Comparison of ENCODE assay signal across 20 cellular contexts in the genomic region with DNA sequence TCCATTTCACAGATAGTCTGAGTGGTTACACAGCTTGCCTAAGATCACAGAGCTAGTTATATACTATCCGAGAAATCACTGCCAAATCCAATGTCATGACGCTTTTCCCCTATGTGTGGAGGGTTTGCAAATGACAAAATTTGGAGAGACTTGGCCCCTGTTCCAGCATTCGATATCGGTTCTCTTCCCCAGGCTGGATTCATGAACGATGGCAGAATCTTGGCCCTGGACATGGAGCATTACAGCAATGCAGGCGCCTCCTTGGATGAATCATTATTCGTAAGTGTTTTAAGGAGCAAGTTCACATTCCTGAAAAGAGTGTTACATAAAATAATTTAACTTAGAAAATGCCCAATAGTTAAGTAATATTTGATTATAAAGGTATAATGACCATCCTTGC. TPM values are rescaled to one million over a fixed set of nuclear protein-coding genes. Genes with fewer than 3 reads are reported as not detected.
A peak's percentile ranks its signal among the peaks of the same experiment; 100 is the strongest.
DNase-seq lines count a peak whose midpoint lies in the region; ATAC-seq and TF ChIP-seq lines count a peak whose summit lies in the region.
"Had no signal": no experiment of that assay in that cellular context is flagged by ENCODE, and none has a peak within 500 bp of the region (broad histone marks: within the 10 kb centered on the region; RNA-seq: fewer than 3 reads in every experiment).

No MANE protein-coding gene starts in this region.

- in situ Hi-C loops in GM23248 (cut with MboI) = no loop called here
- in situ Hi-C loops in GM13977 (cut with MboI; ENCODE audit: low pct_unique_long_range_greater_than_20kb, low sequenced_read_pairs, unreplicated experiment) = no loop called here

- peak; percentile 14 for DNase-seq in GM23248
- peak; percentile 62 for DNase-seq in esophagus muscularis mucosa (ENCODE audit: extremely low spot score)
- DNase-seq in fibroblast of the aortic adventitia (ENCODE audit: low read depth) = peak; percentile 95
- no peak for DNase-seq in omental fat pad (ENCODE audit: low spot score)
- no peak for DNase-seq in activated T-helper 2 cell treated with anti-CD3 and anti-CD28 coated beads, Interferon-gamma antibody, Interleukin-2, Interleukin-4, amounts not matched to agents 10 μg/mL and 5 μg/mL and 100 μg/mL, durations not matched to agents 14 hours and 24 hours and 36 hours (ENCODE audit: low spot score)
- no peak for DNase-seq in GM13977 (ENCODE audit: low spot score)
- no peak for DNase-seq in foreskin keratinocyte
- DNase-seq: 8988T; ACHN; C1 segment of cervical spinal cord; Calu3; CD4-positive, alpha-beta memory T cell; COR-L47; DMS53; DMS79 treated with DMSO at 0.1 percent for 48 hours; GF-D8; H7; HCEC 1CT had no signal

- H3K27ac Mint-ChIP-seq in activated T-helper 2 cell treated with anti-CD3 and anti-CD28 coated beads, Interferon-gamma antibody, Interleukin-2, Interleukin-4, amounts not matched to agents 10 μg/mL and 5 μg/mL and 100 μg/mL, durations not matched to agents 14 hours and 24 hours and 36 hours = no peak overlapping the region
- H3K27ac Mint-ChIP-seq: CD4-positive, alpha-beta memory T cell had no signal

- H3K27ac ChIP-seq in GM23248 (no peak overlapping the region), esophagus muscularis mucosa (replicated peaks in 1 of 4) (no peak overlapping the region), foreskin keratinocyte (no peak overlapping the region)
- H3K27ac ChIP-seq: A549 had no signal

- H3K9me3 ChIP-seq in GM23248 (ENCODE audit: low read depth) = no peaks in the 10 kb centered on the region
- H3K9me3 ChIP-seq in esophagus muscularis mucosa = no peaks in the 10 kb centered on the region
- H3K9me3 ChIP-seq: A549 had no signal

- H3K4me3 Mint-ChIP-seq in activated T-helper 2 cell treated with anti-CD3 and anti-CD28 coated beads, Interferon-gamma antibody, Interleukin-2, Interleukin-4, amounts not matched to agents 10 μg/mL and 5 μg/mL and 100 μg/mL, durations not matched to agents 14 hours and 24 hours and 36 hours (ENCODE audit: low read depth) = no peak overlapping the region
- H3K4me3 Mint-ChIP-seq: CD4-positive, alpha-beta memory T cell had no signal

- no peak overlapping the region for H3K9ac ChIP-seq in GM23248

- ATAC-seq in omental fat pad (ENCODE audit: low FRiP score) (peak; percentile 84), foreskin keratinocyte (no peak)
- ATAC-seq: A549 had no signal

- H4K20me1 ChIP-seq in GM23248 (ENCODE audit: insufficient read depth) = no peaks in the 10 kb centered on the region

- peaks cover 15% of the 10 kb centered on the region; the same call in 1 of the 2 replicates for H3K36me3 ChIP-seq in GM23248 (ENCODE audit: low read depth)
- peaks cover 0 to 32% (median 2%) of the 10 kb centered on the region in 4 donors for H3K36me3 ChIP-seq in esophagus muscularis mucosa

- no peak overlapping the region for H3K4me3 ChIP-seq in GM23248
- no peak overlapping the region for H3K4me3 ChIP-seq in esophagus muscularis mucosa
- no peak overlapping the region for H3K4me3 ChIP-seq in fibroblast of the aortic adventitia (ENCODE audit: low read depth, low read length)
- H3K4me3 ChIP-seq: A549 had no signal

- TF ChIP-seq CTCF in esophagus muscularis mucosa (IDR thresholded peaks at IDR 0.05) (no peak), fibroblast of the aortic adventitia (IDR thresholded peaks at IDR 0.05; ENCODE audit: insufficient read depth, low read length) (no peak), omental fat pad (IDR thresholded peaks at IDR 0.05) (no peak), GM13977 (IDR thresholded peaks at IDR 0.05; ENCODE audit: extremely low read depth, insufficient read depth, missing control alignments) (no peak), foreskin keratinocyte (conservative IDR thresholded peaks at IDR 0.05) (no peak)

- H3K79me2 ChIP-seq in GM23248 (ENCODE audit: insufficient read depth) = no peaks in the 10 kb centered on the region

- peaks cover 13% of the 10 kb centered on the region for H3K27me3 Mint-ChIP-seq in activated T-helper 2 cell treated with anti-CD3 and anti-CD28 coated beads, Interferon-gamma antibody, Interleukin-2, Interleukin-4, amounts not matched to agents 10 μg/mL and 5 μg/mL and 100 μg/mL, durations not matched to agents 14 hours and 24 hours and 36 hours (ENCODE audit: low read depth)

- TF ChIP-seq EP300 in esophagus muscularis mucosa (IDR thresholded peaks at IDR 0.05) = no peak

- H3K36me3 Mint-ChIP-seq in activated T-helper 2 cell treated with anti-CD3 and anti-CD28 coated beads, Interferon-gamma antibody, Interleukin-2, Interleukin-4, amounts not matched to agents 10 μg/mL and 5 μg/mL and 100 μg/mL, durations not matched to agents 14 hours and 24 hours and 36 hours (ENCODE audit: low read depth) = no peaks in the 10 kb centered on the region

- H3K4me1 ChIP-seq in GM23248 (ENCODE audit: insufficient read depth) = no peaks in the 10 kb centered on the region
- H3K4me1 ChIP-seq in esophagus muscularis mucosa = no peaks in the 10 kb centered on the region
- no peaks in the 10 kb centered on the region for H3K4me1 ChIP-seq in foreskin keratinocyte
- H3K4me1 ChIP-seq: A549 had no signal

- H3F3A ChIP-seq in GM23248 (ENCODE audit: insufficient read depth) = no peaks in the 10 kb centered on the region

- WGBS in GM23248 (ENCODE audit: low coverage in 1 of 2, low lambda C conversion rate in 2 of 2, missing lambda C conversion rate in 2 of 2), 2 experiments = 84 to 86% methylated on average over 7 of the region's 7 CpGs
- 77% methylated on average over 7 of the region's 7 CpGs for WGBS in esophagus muscularis mucosa

- no peaks in the 10 kb centered on the region for H3K9me2 ChIP-seq in GM23248 (ENCODE audit: insufficient read depth)

- TF ChIP-seq POLR2A in esophagus muscularis mucosa (IDR thresholded peaks at IDR 0.05; ENCODE audit: low read depth) = no peak

- no peaks in the 10 kb centered on the region for H3K27me3 ChIP-seq in GM23248 (replicated peaks; ENCODE audit: insufficient read depth)
- no peaks in the 10 kb centered on the region for H3K27me3 ChIP-seq in esophagus muscularis mucosa
- H3K27me3 ChIP-seq in foreskin keratinocyte = no peaks in the 10 kb centered on the region

- no peak overlapping the region for H3K4me2 ChIP-seq in GM23248 (ENCODE audit: unreplicated experiment)
- H3K4me2 ChIP-seq: A549 had no signal

- H3K4me1 Mint-ChIP-seq in activated T-helper 2 cell treated with anti-CD3 and anti-CD28 coated beads, Interferon-gamma antibody, Interleukin-2, Interleukin-4, amounts not matched to agents 10 μg/mL and 5 μg/mL and 100 μg/mL, durations not matched to agents 14 hours and 24 hours and 36 hours (ENCODE audit: low read depth) = no peaks in the 10 kb centered on the region
- H3K4me1 Mint-ChIP-seq: CD4-positive, alpha-beta memory T cell had no signal

- intact Hi-C loops in esophagus muscularis mucosa (cut with DNase I) = no loop called here
- intact Hi-C loops in activated T-helper 2 cell treated with anti-CD3 and anti-CD28 coated beads, Interferon-gamma antibody, Interleukin-2, Interleukin-4, amounts not matched to agents 10 μg/mL and 5 μg/mL and 100 μg/mL, durations not matched to agents 14 hours and 24 hours and 36 hours (cut with micrococcal nuclease) = no loop called here

- no peaks in the 10 kb centered on the region for H3K9me3 Mint-ChIP-seq in activated T-helper 2 cell treated with anti-CD3 and anti-CD28 coated beads, Interferon-gamma antibody, Interleukin-2, Interleukin-4, amounts not matched to agents 10 μg/mL and 5 μg/mL and 100 μg/mL, durations not matched to agents 14 hours and 24 hours and 36 hours
- H3K9me3 Mint-ChIP-seq: CD4-positive, alpha-beta memory T cell had no signal

- H2AFZ ChIP-seq in GM23248 = no peak overlapping the region

RNA-seq across cellular contexts. Expression of gene AOX1, which starts 55.1 kb away (rescaled TPM):
- 46.0 and 47.9 TPM in 2 replicates for total RNA-seq in GM23248 (2014; rRNA removed; shearing (Covaris generic))
- polyA plus RNA-seq in GM23248 (2016; fragmentation: Nextera tagmentation; extraction: Ambion mirVana) = 18.9 and 20.5 TPM in 2 replicates
- 100 to 1,000 TPM in 1 of 4 donors, 10 to 100 TPM in 3; 54.0 to 113 (median 81.9) TPM for total RNA-seq in esophagus muscularis mucosa
- 23.6 and 84.0 TPM in 2 replicates for total RNA-seq in fibroblast of the aortic adventitia (ENCODE audit: low replicate concordance)
- 100 to 1,000 TPM; 241 to 629 (median 321) TPM for total RNA-seq in omental fat pad
- total RNA-seq in activated T-helper 2 cell treated with anti-CD3 and anti-CD28 coated beads, Interferon-gamma antibody, Interleukin-2, Interleukin-4, amounts not matched to agents 10 μg/mL and 5 μg/mL and 100 μg/mL, durations not matched to agents 14 hours and 24 hours and 36 hours = not detected in 2 replicates
- 7.6 and 16.8 TPM in 2 replicates for total RNA-seq in foreskin keratinocyte
- 2.6 and 5.3 TPM in 2 replicates for polyA plus RNA-seq in foreskin keratinocyte
- total RNA-seq: CD4-positive, alpha-beta memory T cell; G401 had no signal
- polyA plus RNA-seq: CD4-positive, alpha-beta memory T cell had no signal

Comparison
In these comparisons a context has a peak if more than half of its experiments do, and no peak if none do; other contexts are left out.
1. DNase-seq: peak in GM23248 (single experiment), esophagus muscularis mucosa (single experiment) and fibroblast of the aortic adventitia (single experiment); none in omental fat pad (single experiment), activated T-helper 2 cell treated with anti-CD3 and anti-CD28 coated beads, Interferon-gamma antibody, Interleukin-2, Interleukin-4, amounts not matched to agents 10 μg/mL and 5 μg/mL and 100 μg/mL, durations not matched to agents 14 hours and 24 hours and 36 hours (single experiment), GM13977 (single experiment) and foreskin keratinocyte (0 of 2).